In the genomic region with DNA sequence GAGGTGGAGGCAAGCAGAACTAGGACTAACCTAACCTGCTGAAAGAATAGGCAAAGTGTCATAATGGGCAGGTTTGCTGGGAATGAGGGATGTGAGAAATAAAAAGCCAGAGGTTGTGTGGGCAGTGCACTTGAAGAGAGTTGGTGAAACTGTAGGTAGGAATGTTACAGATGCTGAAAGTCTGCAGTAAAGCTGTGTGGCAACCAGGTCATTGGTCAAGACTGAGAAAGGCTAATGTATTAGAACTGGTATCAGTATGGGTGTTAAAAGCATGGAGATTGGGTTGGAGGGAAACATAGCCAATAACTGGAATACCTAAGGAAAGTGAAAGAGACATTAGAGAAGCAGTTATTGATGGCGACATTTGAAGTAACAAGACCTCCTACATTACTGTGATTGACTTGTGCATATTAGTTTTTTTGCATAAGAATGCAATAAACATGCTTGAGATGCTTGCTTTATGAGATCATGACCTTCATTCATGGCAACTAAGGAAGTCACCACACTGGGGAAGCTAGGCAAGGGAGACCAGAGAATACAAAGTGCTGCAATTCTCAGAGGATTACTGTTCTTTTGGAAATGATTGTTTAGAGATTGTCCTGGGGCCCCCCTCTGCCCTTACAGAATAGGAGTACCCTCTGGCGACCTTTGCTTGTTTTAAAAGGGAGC, we compare ENCODE assay signal across 11 cellular contexts. TPM values are rescaled to one million over a fixed set of nuclear protein-coding genes. Genes with fewer than 3 reads are reported as not detected.
A peak's percentile ranks its signal among the peaks of the same experiment; 100 is the strongest.
DNase-seq lines count a peak whose midpoint lies in the region; ATAC-seq, FAIRE-seq and TF ChIP-seq lines count a peak whose summit lies in the region.
"Had no signal": no experiment of that assay in that cellular context is flagged by ENCODE, and none has a peak within 500 bp of the region (broad histone marks: within the 10 kb centered on the region; RNA-seq: fewer than 3 reads in every experiment).

No MANE protein-coding gene starts in this region.

- no peaks in the 10 kb centered on the region for H3K9me3 Mint-ChIP-seq in activated T-helper 1 cell treated with anti-CD3 and anti-CD28 coated beads, Interleukin-12 subunit alpha, Interleukin-12 subunit beta, Interleukin-2, Interleukin-4 antibody, amounts not matched to agents 30 ng/mL and 10 ng/mL and 1 ng/mL, durations not matched to agents 14 hours and 24 hours and 36 hours

- no peak overlapping the region for H3K4me3 Mint-ChIP-seq in activated T-helper 1 cell treated with anti-CD3 and anti-CD28 coated beads, Interleukin-12 subunit alpha, Interleukin-12 subunit beta, Interleukin-2, Interleukin-4 antibody, amounts not matched to agents 30 ng/mL and 10 ng/mL and 1 ng/mL, durations not matched to agents 14 hours and 24 hours and 36 hours

- H3K27ac Mint-ChIP-seq in activated T-helper 1 cell treated with anti-CD3 and anti-CD28 coated beads, Interleukin-12 subunit alpha, Interleukin-12 subunit beta, Interleukin-2, Interleukin-4 antibody, amounts not matched to agents 30 ng/mL and 10 ng/mL and 1 ng/mL, durations not matched to agents 14 hours and 24 hours and 36 hours, result no peak overlapping the region

- H3K4me3 ChIP-seq in fibroblast of villous mesenchyme (ENCODE audit: low read depth, low read length), result no peak overlapping the region
- no peak overlapping the region for H3K4me3 ChIP-seq in skeletal muscle cell (ENCODE audit: low read depth, low read length)
- H3K4me3 ChIP-seq: adrenal gland, gastrocnemius medialis had no signal

- ATAC-seq in GM19463 (IDR thresholded peaks at IDR 0.05; ENCODE audit: unreplicated experiment), result no peak
- ATAC-seq: gastrocnemius medialis had no signal

- intact Hi-C loops in activated T-helper 1 cell treated with anti-CD3 and anti-CD28 coated beads, Interleukin-12 subunit alpha, Interleukin-12 subunit beta, Interleukin-2, Interleukin-4 antibody, amounts not matched to agents 30 ng/mL and 10 ng/mL and 1 ng/mL, durations not matched to agents 14 hours and 24 hours and 36 hours (cut with micrococcal nuclease), result no loop called here

- H3K27me3 Mint-ChIP-seq in activated T-helper 1 cell treated with anti-CD3 and anti-CD28 coated beads, Interleukin-12 subunit alpha, Interleukin-12 subunit beta, Interleukin-2, Interleukin-4 antibody, amounts not matched to agents 30 ng/mL and 10 ng/mL and 1 ng/mL, durations not matched to agents 14 hours and 24 hours and 36 hours (ENCODE audit: insufficient read depth), result no peaks in the 10 kb centered on the region

- no peak for TF ChIP-seq POLR2A in H54 (IDR thresholded peaks at IDR 0.05; ENCODE audit: low read depth, low read length)

- no peak for TF ChIP-seq CTCF in fibroblast of villous mesenchyme (IDR thresholded peaks at IDR 0.05; ENCODE audit: insufficient read depth, low read depth, low read length)

- FAIRE-seq in H54 (lab: Jason Lieb, UNC), result peak; percentile 97

- no peaks in the 10 kb centered on the region for H3K36me3 Mint-ChIP-seq in activated T-helper 1 cell treated with anti-CD3 and anti-CD28 coated beads, Interleukin-12 subunit alpha, Interleukin-12 subunit beta, Interleukin-2, Interleukin-4 antibody, amounts not matched to agents 30 ng/mL and 10 ng/mL and 1 ng/mL, durations not matched to agents 14 hours and 24 hours and 36 hours (ENCODE audit: low read depth)

- H3K4me1 Mint-ChIP-seq in activated T-helper 1 cell treated with anti-CD3 and anti-CD28 coated beads, Interleukin-12 subunit alpha, Interleukin-12 subunit beta, Interleukin-2, Interleukin-4 antibody, amounts not matched to agents 30 ng/mL and 10 ng/mL and 1 ng/mL, durations not matched to agents 14 hours and 24 hours and 36 hours (ENCODE audit: low read depth), result no peaks in the 10 kb centered on the region

- DNase-seq in H54 (ENCODE audit: insufficient read length, low spot score), result peak; percentile 20
- peak; percentile 54 for DNase-seq in T1000 (lab: John Stamatoyannopoulos, UW)
- DNase-seq in fibroblast of villous mesenchyme (ENCODE audit: low read depth), result peak; percentile 59
- peak; percentile 41 for DNase-seq in skeletal muscle cell (ENCODE audit: low read depth)
- DNase-seq in activated T-helper 1 cell treated with anti-CD3 and anti-CD28 coated beads, Interleukin-12 subunit alpha, Interleukin-12 subunit beta, Interleukin-2, Interleukin-4 antibody, amounts not matched to agents 30 ng/mL and 10 ng/mL and 1 ng/mL, durations not matched to agents 14 hours and 24 hours and 36 hours (ENCODE audit: low spot score), result no peak
- DNase-seq in DMS53 (lab: John Stamatoyannopoulos, UW), result no peak
- no peak for DNase-seq in SIG-M5 treated with dmso at 0.1 percent for 504 hours (lab: John Stamatoyannopoulos, UW; ENCODE audit: unreplicated experiment)
- DNase-seq: adrenal gland; gastrocnemius medialis; stimulated activated naive CD4-positive, alpha-beta T cell treated with Interleukin-2 at 50 U/mL for 16 hours had no signal

RNA-seq across cellular contexts. Expression of gene GULP1, which starts 11.8 kb away (rescaled TPM):
- 53.1 and 118 TPM in 2 replicates for total RNA-seq in fibroblast of villous mesenchyme
- total RNA-seq in activated T-helper 1 cell treated with anti-CD3 and anti-CD28 coated beads, Interleukin-12 subunit alpha, Interleukin-12 subunit beta, Interleukin-2, Interleukin-4 antibody, amounts not matched to agents 30 ng/mL and 10 ng/mL and 1 ng/mL, durations not matched to agents 14 hours and 24 hours and 36 hours, result not detected in 2 replicates

Comparison
In these comparisons a context has a peak if more than half of its experiments do, and no peak if none do; other contexts are left out.
1. DNase-seq: peak in H54 (single experiment), T1000 (single experiment), fibroblast of villous mesenchyme (single experiment) and skeletal muscle cell (single experiment); none in activated T-helper 1 cell treated with anti-CD3 and anti-CD28 coated beads, Interleukin-12 subunit alpha, Interleukin-12 subunit beta, Interleukin-2, Interleukin-4 antibody, amounts not matched to agents 30 ng/mL and 10 ng/mL and 1 ng/mL, durations not matched to agents 14 hours and 24 hours and 36 hours (single experiment), DMS53 (single experiment) and SIG-M5 treated with dmso at 0.1 percent for 504 hours (single experiment).
2. RNA of gene GULP1, which starts 11.8 kb away (total RNA-seq): 53.1 to 118 TPM in fibroblast of villous mesenchyme; not detected in activated T-helper 1 cell treated with anti-CD3 and anti-CD28 coated beads, Interleukin-12 subunit alpha, Interleukin-12 subunit beta, Interleukin-2, Interleukin-4 antibody, amounts not matched to agents 30 ng/mL and 10 ng/mL and 1 ng/mL, durations not matched to agents 14 hours and 24 hours and 36 hours; every median in the first group is over 10 times any median in the second.